ENCODE assay signal across 15 cellular contexts in the genomic region with DNA sequence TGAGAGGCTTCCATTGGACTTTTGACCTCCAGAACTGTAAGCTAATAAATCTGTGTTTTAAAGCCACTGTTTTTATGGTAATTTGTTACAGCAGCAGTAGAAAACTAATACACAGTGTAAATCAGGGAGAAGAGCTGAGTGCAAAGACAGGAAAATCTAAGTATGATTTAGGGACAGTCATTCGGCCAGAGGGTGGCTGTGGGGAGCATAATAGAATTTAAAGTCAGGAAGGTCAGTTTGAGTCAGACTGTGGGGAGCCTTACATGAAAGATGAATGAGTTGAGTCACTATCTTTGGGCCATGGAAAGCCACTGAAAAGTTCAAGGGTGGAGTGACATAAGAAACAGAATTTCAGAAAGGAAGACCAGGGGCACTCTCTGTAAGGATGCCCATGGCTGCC. TPM values are rescaled to one million over a fixed set of nuclear protein-coding genes. Genes with fewer than 3 reads are reported as not detected.
DNase-seq lines count a peak whose midpoint lies in the region; ATAC-seq and TF ChIP-seq lines count a peak whose summit lies in the region.
"Had no signal": no experiment of that assay in that cellular context is flagged by ENCODE, and none has a peak within 500 bp of the region (broad histone marks: within the 10 kb centered on the region; RNA-seq: fewer than 3 reads in every experiment).

No MANE protein-coding gene starts in this region.

- ATAC-seq in GM18861 (IDR thresholded peaks at IDR 0.05; ENCODE audit: unreplicated experiment) = peak; percentile 59
- ATAC-seq in HG02642 (IDR thresholded peaks at IDR 0.05; ENCODE audit: poor library complexity, unreplicated experiment) = peak; percentile 50
- no peak for ATAC-seq in PC-3
- ATAC-seq: effector memory CD8-positive, alpha-beta T cell had no signal

- no peaks in the 10 kb centered on the region for H4K20me1 ChIP-seq in PC-3 (ENCODE audit: low read length)
- H4K20me1 ChIP-seq in OCI-LY7 (ENCODE audit: insufficient read depth, low read length) = no peaks in the 10 kb centered on the region
- H4K20me1 ChIP-seq: BLaER1 treated with 17β-estradiol and CSF1 and Interleukin-3, amounts not matched to agents 10 nM and 100 nM had no signal

- H3K36me3 Mint-ChIP-seq in activated T-helper 1 cell treated with anti-CD3 and anti-CD28 coated beads, Interleukin-12 subunit alpha, Interleukin-12 subunit beta, Interleukin-2, Interleukin-4 antibody, amounts not matched to agents 30 ng/mL and 10 ng/mL and 1 ng/mL, durations not matched to agents 14 hours and 24 hours and 36 hours (ENCODE audit: low read depth) = no peaks in the 10 kb centered on the region

- TF ChIP-seq CTCF in PC-3 (conservative IDR thresholded peaks at IDR 0.05; ENCODE audit: low read depth, low read length) (no peak), OCI-LY7 (conservative IDR thresholded peaks at IDR 0.05; ENCODE audit: low read length) (no peak), GM10266 (IDR thresholded peaks at IDR 0.05; ENCODE audit: control insufficient read depth, insufficient read depth, low read depth, missing control alignments) (no peak)

- H3K9me3 ChIP-seq in PC-3 (ENCODE audit: low read length) = no peaks in the 10 kb centered on the region
- no peaks in the 10 kb centered on the region for H3K9me3 ChIP-seq in OCI-LY7 (ENCODE audit: low read length)
- H3K9me3 ChIP-seq: BLaER1 treated with 17β-estradiol and CSF1 and Interleukin-3, amounts not matched to agents 10 nM and 100 nM; SJCRH30 had no signal

- H3K27me3 ChIP-seq in PC-3 (ENCODE audit: low read length) = no peaks in the 10 kb centered on the region
- H3K27me3 ChIP-seq: BLaER1 treated with 17β-estradiol and CSF1 and Interleukin-3, amounts not matched to agents 10 nM and 100 nM; brain microvascular endothelial cell; SJCRH30 had no signal

- peaks cover 4% of the 10 kb centered on the region; the same call in 1 of the 2 replicates for H3K4me1 ChIP-seq in PC-3 (ENCODE audit: insufficient read depth, low read length)
- no peaks in the 10 kb centered on the region for H3K4me1 ChIP-seq in OCI-LY7 (ENCODE audit: insufficient read depth, low read length, poor library complexity, severe bottlenecking)
- H3K4me1 ChIP-seq: SJCRH30 had no signal

- H3F3A ChIP-seq in PC-3 (ENCODE audit: low read length, unreplicated experiment) = no peaks in the 10 kb centered on the region

- H3K4me3 ChIP-seq in PC-3 (ENCODE audit: low read length) = no peak overlapping the region
- H3K4me3 ChIP-seq in OCI-LY7 (ENCODE audit: low read depth, low read length, poor library complexity, severe bottlenecking) = no peak overlapping the region
- H3K4me3 ChIP-seq: BLaER1 treated with 17β-estradiol and CSF1 and Interleukin-3, amounts not matched to agents 10 nM and 100 nM; SJCRH30 had no signal

- POLR2A ChIA-PET in PC-3 (lab: Charles Lee; ENCODE audit: unreplicated experiment) (no interaction called here), OCI-LY7 (lab: Charles Lee) (no interaction called here)

- no peak overlapping the region for H3K27ac Mint-ChIP-seq in activated T-helper 1 cell treated with anti-CD3 and anti-CD28 coated beads, Interleukin-12 subunit alpha, Interleukin-12 subunit beta, Interleukin-2, Interleukin-4 antibody, amounts not matched to agents 30 ng/mL and 10 ng/mL and 1 ng/mL, durations not matched to agents 14 hours and 24 hours and 36 hours
- H3K27ac Mint-ChIP-seq: effector memory CD8-positive, alpha-beta T cell had no signal

- BruUV-seq in PC-3 (replicated peaks; lab: Mats Ljungman, UMichigan) (no TSS peak), OCI-LY7 (replicated peaks; lab: Mats Ljungman, UMichigan) (no TSS peak)

- H3K27me3 Mint-ChIP-seq in activated T-helper 1 cell treated with anti-CD3 and anti-CD28 coated beads, Interleukin-12 subunit alpha, Interleukin-12 subunit beta, Interleukin-2, Interleukin-4 antibody, amounts not matched to agents 30 ng/mL and 10 ng/mL and 1 ng/mL, durations not matched to agents 14 hours and 24 hours and 36 hours (ENCODE audit: insufficient read depth) = peaks cover 10% of the 10 kb centered on the region

- intact Hi-C loops in PC-3 (cut with micrococcal nuclease) = no loop called here
- intact Hi-C loops in OCI-LY7 (cut with micrococcal nuclease; ENCODE audit: unreplicated experiment) = no loop called here
- intact Hi-C loops in activated T-helper 1 cell treated with anti-CD3 and anti-CD28 coated beads, Interleukin-12 subunit alpha, Interleukin-12 subunit beta, Interleukin-2, Interleukin-4 antibody, amounts not matched to agents 30 ng/mL and 10 ng/mL and 1 ng/mL, durations not matched to agents 14 hours and 24 hours and 36 hours (cut with micrococcal nuclease) = no loop called here

- no peaks in the 10 kb centered on the region for H3K9me3 Mint-ChIP-seq in activated T-helper 1 cell treated with anti-CD3 and anti-CD28 coated beads, Interleukin-12 subunit alpha, Interleukin-12 subunit beta, Interleukin-2, Interleukin-4 antibody, amounts not matched to agents 30 ng/mL and 10 ng/mL and 1 ng/mL, durations not matched to agents 14 hours and 24 hours and 36 hours
- H3K9me3 Mint-ChIP-seq: effector memory CD8-positive, alpha-beta T cell had no signal

- H3K9ac ChIP-seq in PC-3 (ENCODE audit: low read length) = no peak overlapping the region
- H3K9ac ChIP-seq: BLaER1 treated with 17β-estradiol and CSF1 and Interleukin-3, amounts not matched to agents 10 nM and 100 nM had no signal

- H2AFZ ChIP-seq in PC-3 (ENCODE audit: low read length) (no peak overlapping the region), OCI-LY7 (ENCODE audit: low read length) (no peak overlapping the region)

- H3K79me2 ChIP-seq in PC-3 (ENCODE audit: low read length) = no peaks in the 10 kb centered on the region
- no peaks in the 10 kb centered on the region for H3K79me2 ChIP-seq in OCI-LY7 (ENCODE audit: insufficient read depth, low read depth, low read length)

- DNase-seq in AG08396 (ENCODE audit: low spot score) = peak; percentile 29
- DNase-seq in PC-3 = peak; percentile 20
- no peak for DNase-seq in OCI-LY7 (ENCODE audit: low spot score)
- DNase-seq in MV-4-11 (lab: John Stamatoyannopoulos, UW) = no peak
- DNase-seq in GM10266 (ENCODE audit: extremely low spot score) = no peak
- no peak for DNase-seq in activated T-helper 1 cell treated with anti-CD3 and anti-CD28 coated beads, Interleukin-12 subunit alpha, Interleukin-12 subunit beta, Interleukin-2, Interleukin-4 antibody, amounts not matched to agents 30 ng/mL and 10 ng/mL and 1 ng/mL, durations not matched to agents 14 hours and 24 hours and 36 hours (ENCODE audit: low spot score)
- DNase-seq: brain microvascular endothelial cell; effector memory CD8-positive, alpha-beta T cell; GOT3; SJCRH30; stimulated activated CD4-positive, alpha-beta T cell treated with anti-CD3 and anti-CD28 coated beads, Interleukin-4, amount 100 ng/mL, for 24 hours had no signal

- H3K36me3 ChIP-seq in PC-3 (ENCODE audit: low read depth, low read length) = no peaks in the 10 kb centered on the region
- H3K36me3 ChIP-seq in OCI-LY7 (ENCODE audit: insufficient read depth, low read length) = no peaks in the 10 kb centered on the region
- H3K36me3 ChIP-seq: BLaER1 treated with 17β-estradiol and CSF1 and Interleukin-3, amounts not matched to agents 10 nM and 100 nM; brain microvascular endothelial cell; SJCRH30 had no signal

- CTCF ChIA-PET in PC-3 (lab: Charles Lee) = no interaction called here
- CTCF ChIA-PET in OCI-LY7 (lab: Charles Lee; ENCODE audit: unreplicated experiment) = no interaction called here

- no peak overlapping the region for H3K4me3 Mint-ChIP-seq in activated T-helper 1 cell treated with anti-CD3 and anti-CD28 coated beads, Interleukin-12 subunit alpha, Interleukin-12 subunit beta, Interleukin-2, Interleukin-4 antibody, amounts not matched to agents 30 ng/mL and 10 ng/mL and 1 ng/mL, durations not matched to agents 14 hours and 24 hours and 36 hours
- H3K4me3 Mint-ChIP-seq: effector memory CD8-positive, alpha-beta T cell had no signal

- H3K9me2 ChIP-seq in PC-3 (replicated peaks; ENCODE audit: low read length) = no peaks in the 10 kb centered on the region
- no peaks in the 10 kb centered on the region for H3K9me2 ChIP-seq in OCI-LY7 (ENCODE audit: insufficient read depth, low read length)

- H3K27ac ChIP-seq in PC-3 (ENCODE audit: low read length) (no peak overlapping the region), OCI-LY7 (ENCODE audit: low read depth, low read length, poor library complexity, severe bottlenecking) (no peak overlapping the region)
- H3K27ac ChIP-seq: BLaER1 treated with 17β-estradiol and CSF1 and Interleukin-3, amounts not matched to agents 10 nM and 100 nM; brain microvascular endothelial cell; SJCRH30; VCaP had no signal

- H3K4me2 ChIP-seq in PC-3 (ENCODE audit: low read length) (no peak overlapping the region), OCI-LY7 (ENCODE audit: low read length) (no peak overlapping the region)
- H3K4me2 ChIP-seq: BLaER1 treated with 17β-estradiol and CSF1 and Interleukin-3, amounts not matched to agents 10 nM and 100 nM had no signal

- H3K4me1 Mint-ChIP-seq in activated T-helper 1 cell treated with anti-CD3 and anti-CD28 coated beads, Interleukin-12 subunit alpha, Interleukin-12 subunit beta, Interleukin-2, Interleukin-4 antibody, amounts not matched to agents 30 ng/mL and 10 ng/mL and 1 ng/mL, durations not matched to agents 14 hours and 24 hours and 36 hours (ENCODE audit: low read depth) = no peaks in the 10 kb centered on the region

RNA-seq across cellular contexts. Expression of a gene that starts 52.4 kb away (rescaled TPM):
- total RNA-seq in PC-3 (2014; rRNA removed) (22.8 and 28.0 TPM in 2 replicates), OCI-LY7 (2022) (24.4 and 28.1 TPM in 2 replicates)
- total RNA-seq in OCI-LY7 (2014; rRNA removed; shearing (Covaris generic)) = 24.1 and 29.9 TPM in 2 replicates
- 11.1 and 15.0 TPM in 2 replicates for total RNA-seq in activated T-helper 1 cell treated with anti-CD3 and anti-CD28 coated beads, Interleukin-12 subunit alpha, Interleukin-12 subunit beta, Interleukin-2, Interleukin-4 antibody, amounts not matched to agents 30 ng/mL and 10 ng/mL and 1 ng/mL, durations not matched to agents 14 hours and 24 hours and 36 hours

Comparison
In these comparisons a context has a peak if more than half of its experiments do, and no peak if none do; other contexts are left out.
1. DNase-seq: peak in AG08396 (single experiment) and PC-3 (single experiment); none in OCI-LY7 (single experiment), MV-4-11 (single experiment), GM10266 (single experiment) and activated T-helper 1 cell treated with anti-CD3 and anti-CD28 coated beads, Interleukin-12 subunit alpha, Interleukin-12 subunit beta, Interleukin-2, Interleukin-4 antibody, amounts not matched to agents 30 ng/mL and 10 ng/mL and 1 ng/mL, durations not matched to agents 14 hours and 24 hours and 36 hours (single experiment).